ENCODE assay signal across 25 cellular contexts in the genomic region with DNA sequence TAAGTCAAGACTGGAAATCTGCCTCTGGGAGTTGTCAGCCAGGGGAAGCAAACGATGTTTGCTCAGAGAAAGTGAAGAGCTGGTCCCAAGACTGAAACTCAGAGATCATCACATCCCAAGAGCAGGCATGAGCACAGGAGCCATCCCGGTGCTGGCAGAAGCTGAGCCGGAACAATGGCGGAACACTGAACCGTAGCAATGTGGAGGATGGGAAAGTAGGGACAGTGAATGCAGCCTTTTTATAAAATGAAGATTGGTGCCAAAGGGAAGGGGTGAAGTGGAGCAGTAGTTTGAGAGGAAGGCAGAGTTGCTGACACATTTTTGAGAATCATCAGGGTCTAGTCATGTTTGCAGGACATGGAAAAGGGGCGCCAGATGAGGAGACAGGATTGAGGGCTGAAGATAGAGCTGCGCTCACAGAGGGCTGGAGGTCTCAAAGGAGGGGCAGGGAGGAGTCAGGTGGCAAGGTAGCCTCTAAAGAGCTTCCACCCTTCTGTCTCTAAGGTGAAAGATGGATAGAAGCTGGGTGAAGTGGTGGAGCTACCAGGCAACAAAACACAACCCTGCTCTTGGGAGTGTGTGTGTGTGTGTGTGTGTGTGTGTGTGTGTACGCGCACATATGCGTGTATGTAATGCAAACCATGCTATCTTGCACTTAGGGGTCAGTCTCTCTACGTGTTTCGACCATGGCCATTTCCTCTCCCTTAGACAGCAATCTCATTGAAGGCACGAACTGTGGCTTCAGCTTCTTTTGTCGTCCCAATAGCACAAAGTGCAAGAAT.
DNase-seq lines count a peak whose midpoint lies in the region; ATAC-seq and TF ChIP-seq lines count a peak whose summit lies in the region.
"Had no signal": no experiment of that assay in that cellular context is flagged by ENCODE, and none has a peak within 500 bp of the region (broad histone marks: within the 10 kb centered on the region; RNA-seq: fewer than 3 reads in every experiment).

No MANE protein-coding gene starts in this region.

- no peak for DNase-seq in WERI-Rb-1
- no peak for DNase-seq in glutamatergic neuron
- DNase-seq in sciatic nerve (ENCODE audit: low spot score): peak; percentile 36
- no peak for DNase-seq in activated CD4-positive, alpha-beta T cell treated with anti-CD3 and anti-CD28 coated beads, Interleukin-2, amount 50 U/mL, for 48 hours
- DNase-seq in CD4-positive, alpha-beta memory T cell: no peak
- DNase-seq: AML-193; C1 segment of cervical spinal cord; Caco-2; CD8-positive, alpha-beta T cell; EL; GF-D8; KBM-7; MV-4-11; NCI-H1105; NCI-H1436 treated with DMSO at 0.1 percent for 48 hours; NCI-H187 treated with DMSO at 0.1 percent for 48 hours; NCI-H2227 treated with DMSO at 0.1 percent for 48 hours; NCI-H526 treated with DMSO at 0.1 percent for 48 hours; SHP77 had no signal

- H3K36me3 ChIP-seq in HEK293 (ENCODE audit: control insufficient read depth in 2 of 2, insufficient read depth in 1 of 2, low read length in 2 of 2) (no peaks in the 10 kb centered on the region), WERI-Rb-1 (no peaks in the 10 kb centered on the region)
- H3K36me3 ChIP-seq in CD4-positive, alpha-beta memory T cell (ENCODE audit: insufficient read depth, low read length): no peaks in the 10 kb centered on the region

- TF ChIP-seq CTCF in HEK293 (tag by site-specific recombination; IDR thresholded peaks at IDR 0.05) (no peak), WERI-Rb-1 (IDR thresholded peaks at IDR 0.05; ENCODE audit: low read depth, low read length) (no peak), glutamatergic neuron (IDR thresholded peaks at IDR 0.05; ENCODE audit: partially characterized antibody, unreplicated experiment) (no peak)

- CTCF ChIA-PET in HEK293 (lab: Yijun Ruan, JAX): interaction anchor here (0.5 to 1.5 kb wide), 7 partner anchors 13 to 379 kb away, joined by 3 to 7 read pairs (median 3); no protein-coding TSS in a partner anchor
- CTCF ChIA-PET in CD4-positive, alpha-beta memory T cell (lab: Charles Lee; ENCODE audit: partially characterized antibody): interaction anchor here (1.4 to 2.2 kb wide), 3 partner anchors 9 to 60 kb away, joined by 3 to 8 read pairs (median 3); no protein-coding TSS in a partner anchor

- H3K27ac Mint-ChIP-seq in glutamatergic neuron (ENCODE audit: unreplicated experiment): peak overlapping the region; percentile 3
- H3K27ac Mint-ChIP-seq in CD4-positive, alpha-beta memory T cell: peak overlapping the region in 3 of 7 donors; percentile 2 to 41 (median 9)
- H3K27ac Mint-ChIP-seq: CD8-positive, alpha-beta T cell had no signal

- peaks cover 52% of the 10 kb centered on the region for H3K4me1 Mint-ChIP-seq in glutamatergic neuron (ENCODE audit: low read depth, unreplicated experiment)
- H3K4me1 Mint-ChIP-seq in CD4-positive, alpha-beta memory T cell: peaks cover 13 to 23% (median 21%) of the 10 kb centered on the region in 4 donors

- H3K4me3 Mint-ChIP-seq in glutamatergic neuron (ENCODE audit: unreplicated experiment): peak overlapping the region; percentile 26
- no peak overlapping the region for H3K4me3 Mint-ChIP-seq in CD4-positive, alpha-beta memory T cell
- H3K4me3 Mint-ChIP-seq: CD8-positive, alpha-beta T cell had no signal

- H3K4me1 ChIP-seq in HEK293 (ENCODE audit: control insufficient read depth, insufficient read depth, low read length): peaks cover 12% of the 10 kb centered on the region
- H3K4me1 ChIP-seq in CD4-positive, alpha-beta memory T cell (ENCODE audit: insufficient read depth, low read length): peaks cover 11% of the 10 kb centered on the region

- H3K36me3 Mint-ChIP-seq in glutamatergic neuron (ENCODE audit: unreplicated experiment): peaks cover 7% of the 10 kb centered on the region
- H3K36me3 Mint-ChIP-seq in CD4-positive, alpha-beta memory T cell: no peaks in the 10 kb centered on the region
- H3K36me3 Mint-ChIP-seq: CD8-positive, alpha-beta T cell had no signal

- H3K27me3 Mint-ChIP-seq in glutamatergic neuron (ENCODE audit: unreplicated experiment): peaks cover 17% of the 10 kb centered on the region
- H3K27me3 Mint-ChIP-seq in CD4-positive, alpha-beta memory T cell: no peaks in the 10 kb centered on the region

- no peak overlapping the region for H3K27ac ChIP-seq in HEK293 (ENCODE audit: extremely low read depth, low read depth, low read length)
- H3K27ac ChIP-seq in WERI-Rb-1: peak overlapping the region; percentile 4
- no peak overlapping the region for H3K27ac ChIP-seq in CD4-positive, alpha-beta memory T cell (ENCODE audit: low read depth, low read length)
- H3K27ac ChIP-seq: RWPE1 had no signal

- ATAC-seq in sciatic nerve (no peak), GM18907 (IDR thresholded peaks at IDR 0.05; ENCODE audit: unreplicated experiment) (no peak)
- ATAC-seq: A549; CD8-positive, alpha-beta T cell; HCT116; HepG2 had no signal

- H3K9me3 ChIP-seq in HEK293 (ENCODE audit: control insufficient read depth, insufficient read depth, low read depth, low read length): no peaks in the 10 kb centered on the region
- H3K9me3 ChIP-seq in WERI-Rb-1 (ENCODE audit: severe bottlenecking): peaks cover 8% of the 10 kb centered on the region
- H3K9me3 ChIP-seq in CD4-positive, alpha-beta memory T cell (ENCODE audit: control insufficient read depth in 1 of 2, low read length in 2 of 2): no peaks in the 10 kb centered on the region
- H3K9me3 ChIP-seq: A549 had no signal

- peaks cover 15% of the 10 kb centered on the region for H3K9me3 Mint-ChIP-seq in glutamatergic neuron (ENCODE audit: unreplicated experiment)
- H3K9me3 Mint-ChIP-seq in CD4-positive, alpha-beta memory T cell: no peaks in the 10 kb centered on the region
- H3K9me3 Mint-ChIP-seq: CD8-positive, alpha-beta T cell had no signal

- POLR2A ChIA-PET in HEK293 (lab: Yijun Ruan, JAX): interaction anchor here (2.2 kb wide), 1 partner anchor 20 kb away, joined by 8 read pairs; no protein-coding TSS in a partner anchor
- POLR2A ChIA-PET in CD4-positive, alpha-beta memory T cell (lab: Charles Lee; ENCODE audit: partially characterized antibody): interaction anchor here (0.7 to 1.7 kb wide), 3 partner anchors 20 to 275 kb away, joined by 3 to 6 read pairs (median 4); no protein-coding TSS in a partner anchor

- H3K4me3 ChIP-seq in HEK293 (ENCODE audit: low read depth, low read length): no peak overlapping the region
- no peak overlapping the region for H3K4me3 ChIP-seq in WERI-Rb-1 (ENCODE audit: low read depth, low read length)
- no peak overlapping the region for H3K4me3 ChIP-seq in CD4-positive, alpha-beta memory T cell (ENCODE audit: low read length in 2 of 2)
- H3K4me3 ChIP-seq: A549 had no signal

- intact Hi-C loops in sciatic nerve (cut with DNase I): no loop called here
- intact Hi-C loops in CD4-positive, alpha-beta memory T cell (cut with micrococcal nuclease): no loop called here

- no peaks in the 10 kb centered on the region for H3K27me3 ChIP-seq in WERI-Rb-1 (ENCODE audit: insufficient read depth, low read depth, severe bottlenecking)
- no peaks in the 10 kb centered on the region for H3K27me3 ChIP-seq in CD4-positive, alpha-beta memory T cell (ENCODE audit: insufficient read depth, low read length)

TF ChIP-seq in HEK293, 187 proteins besides CTCF, POLR2A, EP300 and RAD21 (continues in another document):
- peak; percentile 29; the same call in 1 of the 2 replicates for TF ChIP-seq PRDM1 (tag by site-specific recombination; IDR thresholded peaks at IDR 0.05)
- TF ChIP-seq ZNF133 (tag by site-specific recombination; IDR thresholded peaks at IDR 0.05): peak; percentile 42; the same call in 1 of the 2 replicates
- TF ChIP-seq ZNF514 (tag by site-specific recombination; IDR thresholded peaks at IDR 0.05): no peak
- no peak for TF ChIP-seq EGR2 (tag by site-specific recombination; IDR thresholded peaks at IDR 0.05; ENCODE audit: low read depth)
- peak; percentile 97 for TF ChIP-seq ZNF600 (tag by site-specific recombination; IDR thresholded peaks at IDR 0.05)
- no peak for TF ChIP-seq ZNF530 (tag by site-specific recombination; IDR thresholded peaks at IDR 0.05; ENCODE audit: low read depth)
- TF ChIP-seq KLF10 (tag by site-specific recombination; IDR thresholded peaks at IDR 0.05): no peak
- TF ChIP-seq, protein P1, sequence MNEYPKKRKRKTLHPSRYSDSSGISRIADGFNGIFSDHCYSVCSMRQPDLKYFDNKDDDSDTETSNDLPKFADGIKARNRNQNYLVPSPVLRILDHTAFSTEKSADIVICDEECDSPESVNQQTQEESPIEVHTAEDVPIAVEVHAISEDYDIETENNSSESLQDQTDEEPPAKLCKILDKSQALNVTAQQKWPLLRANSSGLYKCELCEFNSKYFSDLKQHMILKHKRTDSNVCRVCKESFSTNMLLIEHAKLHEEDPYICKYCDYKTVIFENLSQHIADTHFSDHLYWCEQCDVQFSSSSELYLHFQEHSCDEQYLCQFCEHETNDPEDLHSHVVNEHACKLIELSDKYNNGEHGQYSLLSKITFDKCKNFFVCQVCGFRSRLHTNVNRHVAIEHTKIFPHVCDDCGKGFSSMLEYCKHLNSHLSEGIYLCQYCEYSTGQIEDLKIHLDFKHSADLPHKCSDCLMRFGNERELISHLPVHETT (tag by site-specific recombination; IDR thresholded peaks at IDR 0.05): no peak
- no peak for TF ChIP-seq HOXC10 (CRISPR knock-in tag; IDR thresholded peaks at IDR 0.05)
- TF ChIP-seq, protein P2, sequence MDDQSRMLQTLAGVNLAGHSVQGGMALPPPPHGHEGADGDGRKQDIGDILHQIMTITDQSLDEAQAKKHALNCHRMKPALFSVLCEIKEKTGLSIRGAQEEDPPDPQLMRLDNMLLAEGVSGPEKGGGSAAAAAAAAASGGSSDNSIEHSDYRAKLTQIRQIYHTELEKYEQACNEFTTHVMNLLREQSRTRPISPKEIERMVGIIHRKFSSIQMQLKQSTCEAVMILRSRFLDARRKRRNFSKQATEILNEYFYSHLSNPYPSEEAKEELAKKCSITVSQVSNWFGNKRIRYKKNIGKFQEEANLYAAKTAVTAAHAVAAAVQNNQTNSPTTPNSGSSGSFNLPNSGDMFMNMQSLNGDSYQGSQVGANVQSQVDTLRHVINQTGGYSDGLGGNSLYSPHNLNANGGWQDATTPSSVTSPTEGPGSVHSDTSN (CRISPR knock-in tag; IDR thresholded peaks at IDR 0.05): no peak
- TF ChIP-seq ZNF529 (tag by site-specific recombination; IDR thresholded peaks at IDR 0.05; ENCODE audit: insufficient replicate concordance): no peak
- peak; percentile 85 for TF ChIP-seq ZBTB17 (tag by site-specific recombination; IDR thresholded peaks at IDR 0.05)
- TF ChIP-seq, protein P3, sequence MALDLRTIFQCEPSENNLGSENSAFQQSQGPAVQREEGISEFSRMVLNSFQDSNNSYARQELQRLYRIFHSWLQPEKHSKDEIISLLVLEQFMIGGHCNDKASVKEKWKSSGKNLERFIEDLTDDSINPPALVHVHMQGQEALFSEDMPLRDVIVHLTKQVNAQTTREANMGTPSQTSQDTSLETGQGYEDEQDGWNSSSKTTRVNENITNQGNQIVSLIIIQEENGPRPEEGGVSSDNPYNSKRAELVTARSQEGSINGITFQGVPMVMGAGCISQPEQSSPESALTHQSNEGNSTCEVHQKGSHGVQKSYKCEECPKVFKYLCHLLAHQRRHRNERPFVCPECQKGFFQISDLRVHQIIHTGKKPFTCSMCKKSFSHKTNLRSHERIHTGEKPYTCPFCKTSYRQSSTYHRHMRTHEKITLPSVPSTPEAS (tag by site-specific recombination; IDR thresholded peaks at IDR 0.05): peak; percentile 67; the same call in 1 of the 2 replicates
